In the genomic region with DNA sequence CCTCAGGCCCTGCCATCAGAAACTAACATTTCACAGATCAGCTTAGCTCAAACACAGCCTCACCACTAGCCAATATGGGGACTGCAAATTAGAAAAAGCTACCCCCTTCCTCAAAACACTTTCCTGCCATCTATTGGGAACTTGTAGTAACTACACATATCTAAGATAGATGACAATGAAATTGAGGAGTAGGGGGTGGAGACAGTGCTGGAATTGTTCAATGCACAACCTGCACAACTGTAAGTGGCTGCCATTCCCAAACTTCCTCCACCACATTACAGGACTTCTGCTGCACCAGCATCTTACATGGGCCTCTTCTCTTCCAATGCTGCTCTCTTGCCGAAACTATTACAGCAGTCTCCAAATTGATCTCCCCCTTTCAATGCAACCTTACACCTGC, we compare ENCODE assay signal across 10 cellular contexts. TPM values are rescaled to one million over a fixed set of nuclear protein-coding genes. Genes with fewer than 3 reads are reported as not detected.
DNase-seq lines count a peak whose midpoint lies in the region; ATAC-seq and TF ChIP-seq lines count a peak whose summit lies in the region.
"Had no signal": no experiment of that assay in that cellular context is flagged by ENCODE, and none has a peak within 500 bp of the region (broad histone marks: within the 10 kb centered on the region; RNA-seq: fewer than 3 reads in every experiment).

No MANE protein-coding gene starts in this region.

- peak; percentile 66 for TF ChIP-seq RAD21 in IMR-90 (IDR thresholded peaks at IDR 0.05; ENCODE audit: low read length)

- H2AFZ ChIP-seq in IMR-90 (replicated peaks; ENCODE audit: low read length, poor library complexity) = no peak overlapping the region

- H3K9ac ChIP-seq in IMR-90 (ENCODE audit: low read depth, low read length) = no peak overlapping the region

- no peak overlapping the region for H2BK20ac ChIP-seq in IMR-90 (ENCODE audit: low read depth, low read length)

- in situ Hi-C loops in IMR-90 (cut with MboI; ENCODE audit: low sequenced_read_pairs) = loop anchor here (10.0 to 25.0 kb wide), 2 partner anchors 226 to 708 kb away; no protein-coding TSS in a partner anchor

- H4K91ac ChIP-seq in IMR-90 (ENCODE audit: insufficient read depth, low read depth, low read length) = no peak overlapping the region

- no peaks in the 10 kb centered on the region for H4K20me1 ChIP-seq in IMR-90 (ENCODE audit: insufficient read depth, low read length)

- H3K18ac ChIP-seq in IMR-90 (ENCODE audit: low read depth, low read length) = no peak overlapping the region

- peaks cover 14% of the 10 kb centered on the region for H3K27me3 ChIP-seq in IMR-90 (ENCODE audit: control insufficient read depth, insufficient read depth, low read length)

- CTCF ChIA-PET in IMR-90 (lab: Yijun Ruan, JAX) = interaction anchor here (0.6 to 1.8 kb wide), 4 partner anchors 10 to 827 kb away, joined by 3 to 7 read pairs (median 3); no protein-coding TSS in a partner anchor

- H3K23ac ChIP-seq in IMR-90 (ENCODE audit: low read depth, low read length) = no peak overlapping the region

- H3K4me3 ChIP-seq in IMR-90 (ENCODE audit: insufficient read depth, low read depth, low read length) (no peak overlapping the region), foreskin fibroblast (ENCODE audit: low read depth in 1 of 2, low read length in 2 of 2) (no peak overlapping the region)
- H3K4me3 ChIP-seq: SJSA1 had no signal

- H3K79me1 ChIP-seq in IMR-90 (ENCODE audit: low read depth in 1 of 2, low read length in 2 of 2) = no peaks in the 10 kb centered on the region

- no TSS peak for BruUV-seq in IMR-90 (replicated peaks; lab: Mats Ljungman, UMichigan)

- peak; percentile 59 for TF ChIP-seq CTCF in IMR-90 (conservative IDR thresholded peaks at IDR 0.05; ENCODE audit: low read depth, low read length)
- peak; percentile 29 for TF ChIP-seq CTCF in foreskin fibroblast (IDR thresholded peaks at IDR 0.05; ENCODE audit: low read depth, low read length)

- H3K4me1 ChIP-seq in IMR-90 (ENCODE audit: control insufficient read depth, insufficient read depth, low read length) = no peaks in the 10 kb centered on the region
- H3K4me1 ChIP-seq: SJSA1 had no signal

- no peak overlapping the region for H3K4ac ChIP-seq in IMR-90 (ENCODE audit: low read depth, low read length)

- no peak overlapping the region for H3K4me2 ChIP-seq in IMR-90 (ENCODE audit: low read depth, low read length)

- H3K56ac ChIP-seq in IMR-90 (ENCODE audit: extremely low read depth, insufficient read depth, low read length) = no peak overlapping the region

- DNase-seq in DMS153 treated with DMSO at 0.1 percent for 48 hours (lab: John Stamatoyannopoulos, UW; ENCODE audit: unreplicated experiment) (peak; percentile 24), IMR-90 (peak; percentile 40), RKO (ENCODE audit: low spot score) (peak; percentile 70), foreskin fibroblast (peak; percentile 30 to 70)
- no peak for DNase-seq in stimulated activated CD4-positive, alpha-beta T cell treated with anti-CD3 and anti-CD28 coated beads, Interleukin-12 subunit alpha, Interleukin-12 subunit beta, amount 100 ng/mL, for 4 hours

- H4K8ac ChIP-seq in IMR-90 (ENCODE audit: low read depth in 2 of 2, low read length in 2 of 2) = no peak overlapping the region

- no peak overlapping the region for H2BK5ac ChIP-seq in IMR-90 (ENCODE audit: low read depth, low read length, poor library complexity, severe bottlenecking)

- no peak overlapping the region for H2AK9ac ChIP-seq in IMR-90 (replicated peaks; ENCODE audit: low read depth, low read length, poor library complexity)

- H3K27ac ChIP-seq in IMR-90 (ENCODE audit: insufficient read depth, low read length) = no peak overlapping the region
- H3K27ac ChIP-seq: SJSA1 had no signal

- no peak for TF ChIP-seq POLR2A in IMR-90 (IDR thresholded peaks at IDR 0.05; ENCODE audit: low read depth, low read length)

- H3K36me3 ChIP-seq in IMR-90 (ENCODE audit: control insufficient read depth, insufficient read depth, low read length) = no peaks in the 10 kb centered on the region
- H3K36me3 ChIP-seq: SJSA1 had no signal

- H2AK5ac ChIP-seq in IMR-90 (ENCODE audit: low read depth, low read length) = no peak overlapping the region

- POLR2A ChIA-PET in IMR-90 (lab: Charles Lee; ENCODE audit: unreplicated experiment) = no interaction called here

- ATAC-seq in IMR-90 (ENCODE audit: low read depth) (peak; percentile 96), GM18870 (IDR thresholded peaks at IDR 0.05; ENCODE audit: unreplicated experiment) (no peak), GM19351 (IDR thresholded peaks at IDR 0.05; ENCODE audit: unreplicated experiment) (no peak), HG03045 (IDR thresholded peaks at IDR 0.05; ENCODE audit: unreplicated experiment) (no peak)

- intact Hi-C loops in IMR-90 (cut with micrococcal nuclease) = loop anchor here (1.0 to 10.0 kb wide), 4 partner anchors 344 to 821 kb away; no protein-coding TSS in a partner anchor

- H2BK120ac ChIP-seq in IMR-90 (ENCODE audit: low read depth, low read length) = no peak overlapping the region

- H4K5ac ChIP-seq in IMR-90 (ENCODE audit: low read depth, low read length) = no peak overlapping the region

- H2BK15ac ChIP-seq in IMR-90 (ENCODE audit: low read depth, low read length) = no peak overlapping the region

- dilution Hi-C loops in IMR-90 (cut with HindIII; ENCODE audit: low sequenced_read_pairs, unreplicated experiment) = no loop called here

- H3K9me3 ChIP-seq in IMR-90 (ENCODE audit: control insufficient read depth, insufficient read depth, low read length) = no peaks in the 10 kb centered on the region
- H3K9me3 ChIP-seq: SJSA1 had no signal

- no peak overlapping the region for H3K14ac ChIP-seq in IMR-90 (replicated peaks; ENCODE audit: low read depth, low read length)

- no peaks in the 10 kb centered on the region for H3K9me1 ChIP-seq in IMR-90 (ENCODE audit: insufficient read depth, low read length)

- WGBS in IMR-90 (ENCODE audit: extremely low coverage in 2 of 2, insufficient read length in 1 of 2), 2 experiments = 50% methylated on average over 1 of the region's 1 CpG; no CpG with 5 or more reads in 1 of the 2 experiments

TF ChIP-seq in IMR-90, 13 proteins besides CTCF, POLR2A, EP300 and RAD21:
- peak; percentile 46; the same call in 1 of the 2 replicates for TF ChIP-seq SMC3 (IDR thresholded peaks at IDR 0.05; ENCODE audit: low read depth, low read length)
- no peak for TF ChIP-seq MXI1 (IDR thresholded peaks at IDR 0.05; ENCODE audit: borderline replicate concordance, low read depth, low read length)

RNA-seq across cellular contexts. Expression of gene AIPL1, which starts 21.8 kb away (rescaled TPM):
- not detected in 2 replicates for total RNA-seq in IMR-90 (2012; rRNA removed)
- not detected in 2 replicates for polyA plus RNA-seq in IMR-90 (2012; rRNA removed)
- polyA plus RNA-seq in IMR-90 (2012; cell fraction: cytosol; rRNA removed) = 0.02 TPM in 1 of 2 replicates, not detected in the other
- polyA plus RNA-seq in IMR-90 (2012; cell fraction: nucleus; rRNA removed; ENCODE audit: low replicate concordance) = not detected in 2 replicates
- total RNA-seq: SJSA1 had no signal

RNA-seq across cellular contexts. Expression of gene PIMREG, which starts 31.2 kb away (rescaled TPM):
- total RNA-seq in IMR-90 (2012; rRNA removed) = 19.4 and 21.5 TPM in 2 replicates
- 25.9 and 36.8 TPM in 2 replicates for polyA plus RNA-seq in IMR-90 (2012; rRNA removed)
- 15.5 and 16.4 TPM in 2 replicates for polyA plus RNA-seq in IMR-90 (2012; cell fraction: cytosol; rRNA removed)
- 8.6 and 18.5 TPM in 2 replicates for polyA plus RNA-seq in IMR-90 (2012; cell fraction: nucleus; rRNA removed; ENCODE audit: low replicate concordance)
- total RNA-seq: mononuclear cell had no signal
